9 cellular contexts compared by ENCODE assay signal in the genomic region with DNA sequence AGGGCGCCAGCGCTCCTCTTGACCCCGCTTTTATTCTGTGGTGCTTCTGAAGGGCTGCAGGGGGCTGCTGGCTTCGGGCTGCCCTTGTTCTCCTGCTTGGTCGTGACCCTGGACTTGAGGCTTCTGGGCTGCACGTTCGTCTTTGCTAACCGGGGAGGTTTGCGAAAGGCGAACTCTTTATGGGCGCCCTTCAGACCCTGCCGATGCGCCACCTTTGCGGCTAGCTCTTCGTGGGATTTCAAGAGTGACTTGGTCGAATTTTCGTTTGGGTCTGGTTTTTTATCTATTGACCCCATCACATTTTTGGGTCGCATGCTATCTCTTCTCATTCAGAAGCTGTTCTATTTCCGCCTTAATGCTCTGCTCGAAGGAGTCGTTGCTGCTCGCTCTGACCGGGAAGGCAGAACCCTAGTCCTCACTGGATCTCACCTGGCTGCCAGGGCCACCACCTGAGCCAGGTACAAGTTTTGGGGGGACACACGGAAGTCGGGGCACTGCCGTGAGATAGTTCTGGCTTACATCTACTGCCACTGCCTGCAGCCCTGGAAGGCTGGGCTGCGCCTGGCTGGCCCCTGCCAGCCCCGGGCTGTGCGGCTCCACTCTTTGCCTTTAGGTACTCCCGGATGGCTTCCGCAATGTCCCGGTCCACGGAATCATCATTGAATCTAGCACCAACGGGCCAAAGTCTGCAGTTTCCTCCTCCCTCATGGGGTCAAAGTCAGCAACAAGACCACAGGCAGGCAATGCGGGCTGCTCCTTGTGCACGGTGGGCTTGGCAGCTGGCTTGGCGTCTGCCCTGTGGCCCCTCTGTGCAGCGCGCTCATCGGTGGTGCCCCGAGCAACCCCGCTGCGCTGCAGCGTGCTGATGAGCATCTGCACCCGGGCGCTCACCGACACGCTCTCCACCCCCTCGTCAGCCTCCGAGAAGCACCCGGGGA. TPM values are rescaled to one million over a fixed set of nuclear protein-coding genes. Genes with fewer than 3 reads are reported as not detected.
A peak's percentile ranks its signal among the peaks of the same experiment; 100 is the strongest.
DNase-seq lines count a peak whose midpoint lies in the region; ATAC-seq lines count a peak whose summit lies in the region.
"Had no signal": no experiment of that assay in that cellular context is flagged by ENCODE, and none has a peak within 500 bp of the region (broad histone marks: within the 10 kb centered on the region; RNA-seq: fewer than 3 reads in every experiment).

No MANE protein-coding gene starts in this region.

- peaks cover 26% of the 10 kb centered on the region for H3K4me1 Mint-ChIP-seq in activated CD4-positive, alpha-beta T cell treated with anti-CD3 and anti-CD28 coated beads for 36 hours
- peaks cover 37% of the 10 kb centered on the region for H3K4me1 Mint-ChIP-seq in activated T-cell treated with anti-CD3 and anti-CD28 coated beads, Interleukin-2, amount 50 U/mL, for 4 hours (ENCODE audit: low read depth)
- peaks cover 62% of the 10 kb centered on the region for H3K4me1 Mint-ChIP-seq in stimulated activated memory B cell treated with anti-CD40 and anti-IgM and Interleukin-4, amounts not matched to agents 10 μg/mL and 1 μg/mL and 100 μg/mL, for 72 hours

- peaks cover 8% of the 10 kb centered on the region for H3K9me3 Mint-ChIP-seq in activated CD4-positive, alpha-beta T cell treated with anti-CD3 and anti-CD28 coated beads for 36 hours (ENCODE audit: low read depth)
- H3K9me3 Mint-ChIP-seq in activated T-cell treated with anti-CD3 and anti-CD28 coated beads, Interleukin-2, amount 50 U/mL, for 4 hours: peaks cover 8% of the 10 kb centered on the region
- H3K9me3 Mint-ChIP-seq in stimulated activated memory B cell treated with anti-CD40 and anti-IgM and Interleukin-4, amounts not matched to agents 10 μg/mL and 1 μg/mL and 100 μg/mL, for 72 hours: peaks cover 10% of the 10 kb centered on the region

- CTCF ChIA-PET in activated CD4-positive, alpha-beta T cell treated with anti-CD3 and anti-CD28 coated beads for 36 hours (lab: Charles Lee): interaction anchor here (0.6 to 1.0 kb wide), 2 partner anchors 15 to 293 kb away, joined by 3 read pairs; no protein-coding TSS in a partner anchor

- ATAC-seq in activated CD4-positive, alpha-beta T cell treated with anti-CD3 and anti-CD28 coated beads for 36 hours: peak; percentile 45
- ATAC-seq in activated T-cell treated with anti-CD3 and anti-CD28 coated beads, Interleukin-2, amount 50 U/mL, for 4 hours: peak; percentile 48 to 54
- ATAC-seq in left colon: peak; percentile 56
- ATAC-seq in stimulated activated memory B cell treated with anti-CD40 and anti-IgM and Interleukin-4, amounts not matched to agents 10 μg/mL and 1 μg/mL and 100 μg/mL, for 72 hours: no peak
- no peak for ATAC-seq in GM19467 (IDR thresholded peaks at IDR 0.05; ENCODE audit: unreplicated experiment)

- peak; percentile 45 for DNase-seq in activated CD4-positive, alpha-beta T cell treated with anti-CD3 and anti-CD28 coated beads for 36 hours
- no peak for DNase-seq in activated CD4-positive, alpha-beta T cell treated with anti-CD3 and anti-CD28 coated beads, Interleukin-2, amount 50 U/mL, for 1 hour
- DNase-seq in activated T-cell treated with anti-CD3 and anti-CD28 coated beads, Interleukin-2, amount 50 U/mL, for 4 hours: no peak
- DNase-seq in left colon: peak in 1 of 2 donors; percentile 20
- DNase-seq in NCI-H510A (lab: John Stamatoyannopoulos, UW): no peak
- no peak for DNase-seq in DMS153 treated with DMSO at 0.1 percent for 48 hours (lab: John Stamatoyannopoulos, UW; ENCODE audit: unreplicated experiment)
- DNase-seq: SHP77 treated with DMSO at 0.1 percent for 48 hours had no signal

- intact Hi-C loops in activated CD4-positive, alpha-beta T cell treated with anti-CD3 and anti-CD28 coated beads for 36 hours (cut with DNase I, micrococcal nuclease): loop anchor here (5.0 kb wide), 2 partner anchors 192 to 243 kb away; no protein-coding TSS in a partner anchor
- intact Hi-C loops in left colon (cut with DNase I, micrococcal nuclease): no loop called here

- H3K4me3 Mint-ChIP-seq in activated CD4-positive, alpha-beta T cell treated with anti-CD3 and anti-CD28 coated beads for 36 hours: peak overlapping the region; percentile 69
- H3K4me3 Mint-ChIP-seq in activated T-cell treated with anti-CD3 and anti-CD28 coated beads, Interleukin-2, amount 50 U/mL, for 4 hours: peak overlapping the region; percentile 80
- H3K4me3 Mint-ChIP-seq in stimulated activated memory B cell treated with anti-CD40 and anti-IgM and Interleukin-4, amounts not matched to agents 10 μg/mL and 1 μg/mL and 100 μg/mL, for 72 hours: peak overlapping the region; percentile 65

- POLR2A ChIA-PET in activated CD4-positive, alpha-beta T cell treated with anti-CD3 and anti-CD28 coated beads for 36 hours (lab: Charles Lee): no interaction called here

- peaks cover 45% of the 10 kb centered on the region for H3K36me3 Mint-ChIP-seq in activated CD4-positive, alpha-beta T cell treated with anti-CD3 and anti-CD28 coated beads for 36 hours (ENCODE audit: low read depth)
- H3K36me3 Mint-ChIP-seq in activated T-cell treated with anti-CD3 and anti-CD28 coated beads, Interleukin-2, amount 50 U/mL, for 4 hours (ENCODE audit: insufficient read depth): peaks cover 26% of the 10 kb centered on the region
- peaks cover 95% of the 10 kb centered on the region for H3K36me3 Mint-ChIP-seq in stimulated activated memory B cell treated with anti-CD40 and anti-IgM and Interleukin-4, amounts not matched to agents 10 μg/mL and 1 μg/mL and 100 μg/mL, for 72 hours

- H3K27me3 Mint-ChIP-seq in activated CD4-positive, alpha-beta T cell treated with anti-CD3 and anti-CD28 coated beads for 36 hours: peaks cover 3% of the 10 kb centered on the region
- H3K27me3 Mint-ChIP-seq in activated T-cell treated with anti-CD3 and anti-CD28 coated beads, Interleukin-2, amount 50 U/mL, for 4 hours (ENCODE audit: low read depth): no peaks in the 10 kb centered on the region
- peaks cover 8% of the 10 kb centered on the region for H3K27me3 Mint-ChIP-seq in stimulated activated memory B cell treated with anti-CD40 and anti-IgM and Interleukin-4, amounts not matched to agents 10 μg/mL and 1 μg/mL and 100 μg/mL, for 72 hours

- peak overlapping the region; percentile 56 for H3K27ac Mint-ChIP-seq in activated CD4-positive, alpha-beta T cell treated with anti-CD3 and anti-CD28 coated beads for 36 hours
- peak overlapping the region; percentile 49 for H3K27ac Mint-ChIP-seq in stimulated activated memory B cell treated with anti-CD40 and anti-IgM and Interleukin-4, amounts not matched to agents 10 μg/mL and 1 μg/mL and 100 μg/mL, for 72 hours

RNA-seq across cellular contexts. Expression of a gene that starts 16.2 kb away (rescaled TPM):
- total RNA-seq in activated CD4-positive, alpha-beta T cell treated with anti-CD3 and anti-CD28 coated beads for 36 hours: 10 to 100 TPM; 26.9 to 32.8 TPM
- total RNA-seq in activated T-cell treated with anti-CD3 and anti-CD28 coated beads, Interleukin-2, amount 50 U/mL, for 4 hours: 10 to 100 TPM; 27.8 to 31.4 (median 30.2) TPM
- 10 to 100 TPM; 23.0 to 26.3 TPM for total RNA-seq in left colon

Comparison
In these comparisons a context has a peak if more than half of its experiments do, and no peak if none do; other contexts are left out.
1. ATAC-seq: peak in activated CD4-positive, alpha-beta T cell treated with anti-CD3 and anti-CD28 coated beads for 36 hours (single experiment), activated T-cell treated with anti-CD3 and anti-CD28 coated beads, Interleukin-2, amount 50 U/mL, for 4 hours (2 of 2) and left colon (single experiment); none in stimulated activated memory B cell treated with anti-CD40 and anti-IgM and Interleukin-4, amounts not matched to agents 10 μg/mL and 1 μg/mL and 100 μg/mL, for 72 hours (single experiment) and GM19467 (single experiment).
2. intact Hi-C loops: an anchor here in activated CD4-positive, alpha-beta T cell treated with anti-CD3 and anti-CD28 coated beads for 36 hours (5.0 kb wide); none called in left colon.
3. Peak in every context shown above with its lines, with median percentiles within 50 percentile points of each other: H3K4me3 Mint-ChIP-seq.